In the genomic region with DNA sequence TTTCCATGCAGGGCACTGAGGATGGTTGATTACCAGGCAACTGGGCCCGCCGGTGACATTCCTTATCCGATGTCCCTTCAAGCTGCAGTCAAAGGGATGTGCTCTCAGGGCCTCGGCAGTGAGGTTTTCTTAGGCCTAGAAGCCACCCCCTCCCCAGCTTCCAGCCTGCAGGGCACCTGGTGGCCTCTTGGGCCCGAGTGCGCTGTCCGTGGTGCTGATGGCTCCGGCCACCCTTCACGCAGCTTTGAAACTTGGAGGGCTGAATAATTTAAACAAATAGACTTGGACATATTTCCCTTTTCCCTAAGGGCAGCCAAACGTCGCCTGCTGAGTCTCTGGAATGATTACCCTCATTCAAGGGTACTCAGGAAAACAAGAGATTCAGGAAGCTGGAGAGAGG, we compare ENCODE assay signal across 8 cellular contexts. TPM values are rescaled to one million over a fixed set of nuclear protein-coding genes. Genes with fewer than 3 reads are reported as not detected.
DNase-seq lines count a peak whose midpoint lies in the region; ATAC-seq lines count a peak whose summit lies in the region.

No MANE protein-coding gene starts in this region.

- H3K4me1 ChIP-seq in right cardiac atrium (ENCODE audit: control insufficient read depth, insufficient read depth, low read length): no peaks in the 10 kb centered on the region

- intact Hi-C loops in activated CD4-positive, alpha-beta T cell treated with anti-CD3 and anti-CD28 coated beads for 36 hours (cut with DNase I, micrococcal nuclease): loop anchor here in 1 of 2 experiments (5.0 kb wide), 1 partner anchor 320 kb away; no protein-coding TSS in a partner anchor
- intact Hi-C loops in right cardiac atrium (cut with DNase I): no loop called here

- no peaks in the 10 kb centered on the region for H3K36me3 Mint-ChIP-seq in activated CD4-positive, alpha-beta T cell treated with anti-CD3 and anti-CD28 coated beads for 36 hours (ENCODE audit: low read depth)

- 4% methylated on average over 11 of the region's 11 CpGs for WGBS in right cardiac atrium

- peaks cover 49% of the 10 kb centered on the region for H3K27me3 Mint-ChIP-seq in activated CD4-positive, alpha-beta T cell treated with anti-CD3 and anti-CD28 coated beads for 36 hours

- no peaks in the 10 kb centered on the region for H3K27me3 ChIP-seq in right cardiac atrium (ENCODE audit: control insufficient read depth, insufficient read depth)

- ATAC-seq in activated CD4-positive, alpha-beta T cell treated with anti-CD3 and anti-CD28 coated beads for 36 hours: no peak
- ATAC-seq in right cardiac atrium (peak in 1 of 2 donors; percentile 21), GM18909 (IDR thresholded peaks at IDR 0.05; ENCODE audit: poor library complexity, unreplicated experiment) (no peak)

- H3K27ac Mint-ChIP-seq in activated CD4-positive, alpha-beta T cell treated with anti-CD3 and anti-CD28 coated beads for 36 hours: no peak overlapping the region

- CTCF ChIA-PET in activated CD4-positive, alpha-beta T cell treated with anti-CD3 and anti-CD28 coated beads for 36 hours (lab: Charles Lee): interaction anchor here (0.6 to 1.4 kb wide), 4 partner anchors 13 to 215 kb away, joined by 3 to 4 read pairs (median 4); no protein-coding TSS in a partner anchor

- no peaks in the 10 kb centered on the region for H3K9me3 Mint-ChIP-seq in activated CD4-positive, alpha-beta T cell treated with anti-CD3 and anti-CD28 coated beads for 36 hours (ENCODE audit: low read depth)

- no peaks in the 10 kb centered on the region for H3K9me3 ChIP-seq in right cardiac atrium (ENCODE audit: control insufficient read depth, low read length)

- H3K4me3 Mint-ChIP-seq in activated CD4-positive, alpha-beta T cell treated with anti-CD3 and anti-CD28 coated beads for 36 hours: no peak overlapping the region

- peak; percentile 67 for DNase-seq in activated CD4-positive, alpha-beta T cell treated with anti-CD3 and anti-CD28 coated beads for 36 hours
- no peak for DNase-seq in activated CD4-positive, alpha-beta T cell treated with anti-CD3 and anti-CD28 coated beads for 1 hour
- peak; percentile 64 for DNase-seq in NCI-H1092 treated with DMSO at 0.1 percent for 48 hours (lab: John Stamatoyannopoulos, UW)
- DNase-seq in activated T-cell treated with anti-CD3 and anti-CD28 coated beads, Interleukin-2, amount 50 U/mL, for 1 hour: peak; percentile 41
- peak; percentile 41 to 80 (median 75) for DNase-seq in right cardiac atrium
- peak; percentile 30 for DNase-seq in stimulated activated CD4-positive, alpha-beta T cell treated with anti-CD3 and anti-CD28 coated beads, Interleukin-1b, Interleukin-23, amount 100 ng/mL, for 48 hours
- DNase-seq in NCI-H128 (lab: John Stamatoyannopoulos, UW; ENCODE audit: unreplicated experiment): no peak

- H3K27ac ChIP-seq in right cardiac atrium (ENCODE audit: low read length): no peak overlapping the region

- no peak overlapping the region for H3K4me3 ChIP-seq in right cardiac atrium (ENCODE audit: low read length)

- H3K4me1 Mint-ChIP-seq in activated CD4-positive, alpha-beta T cell treated with anti-CD3 and anti-CD28 coated beads for 36 hours: peaks cover 15% of the 10 kb centered on the region

- POLR2A ChIA-PET in activated CD4-positive, alpha-beta T cell treated with anti-CD3 and anti-CD28 coated beads for 36 hours (lab: Charles Lee): no interaction called here

RNA-seq across cellular contexts. Expression of a gene that starts 8.9 kb away (rescaled TPM):
- not detected for total RNA-seq in activated CD4-positive, alpha-beta T cell treated with anti-CD3 and anti-CD28 coated beads for 36 hours
- not detected for total RNA-seq in right cardiac atrium
- polyA plus RNA-seq in right cardiac atrium: not detected

RNA-seq across cellular contexts. Expression of a gene that starts 23.7 kb away (rescaled TPM):
- 10 to 100 TPM; 55.2 to 61.5 TPM for total RNA-seq in activated CD4-positive, alpha-beta T cell treated with anti-CD3 and anti-CD28 coated beads for 36 hours
- 10 to 100 TPM; 29.5 to 34.6 (median 32.9) TPM for total RNA-seq in right cardiac atrium
- polyA plus RNA-seq in right cardiac atrium: 33.2 TPM

Comparison
In these comparisons a context has a peak if more than half of its experiments do, and no peak if none do; other contexts are left out.
1. DNase-seq: peak in activated CD4-positive, alpha-beta T cell treated with anti-CD3 and anti-CD28 coated beads for 36 hours (single experiment), NCI-H1092 treated with DMSO at 0.1 percent for 48 hours (single experiment), activated T-cell treated with anti-CD3 and anti-CD28 coated beads, Interleukin-2, amount 50 U/mL, for 1 hour (single experiment), right cardiac atrium (3 of 3) and stimulated activated CD4-positive, alpha-beta T cell treated with anti-CD3 and anti-CD28 coated beads, Interleukin-1b, Interleukin-23, amount 100 ng/mL, for 48 hours (single experiment); none in activated CD4-positive, alpha-beta T cell treated with anti-CD3 and anti-CD28 coated beads for 1 hour (single experiment) and NCI-H128 (single experiment).